ENCODE assay signal across 9 cellular contexts in the genomic region with DNA sequence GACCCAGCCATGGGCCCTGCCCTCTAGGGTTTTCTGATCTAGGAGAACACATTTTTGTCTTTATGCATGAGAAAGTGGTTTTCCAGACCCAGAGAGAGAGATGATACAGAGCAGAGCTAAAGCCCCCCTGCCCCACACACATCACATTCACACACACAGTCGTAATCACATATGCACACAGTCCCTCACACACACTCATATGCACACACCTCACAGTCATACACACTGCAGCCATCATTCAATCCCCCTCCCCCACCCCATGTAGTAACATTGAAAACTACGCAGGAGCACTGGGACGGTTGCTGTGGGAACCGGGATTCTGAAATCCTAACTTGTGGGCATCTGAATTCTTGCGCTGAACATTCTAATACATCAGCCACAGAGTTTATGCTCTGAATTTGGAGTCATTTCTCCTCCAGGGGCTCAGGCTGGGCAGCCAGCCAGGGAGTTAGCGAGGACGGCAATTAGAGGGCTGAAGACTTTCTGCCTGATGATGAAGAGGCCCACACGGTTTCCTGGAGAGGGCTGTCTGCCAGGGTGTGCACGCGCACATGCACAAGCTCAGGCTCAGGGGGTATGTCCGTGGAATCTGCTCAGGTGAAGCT. TPM values are rescaled to one million over a fixed set of nuclear protein-coding genes. Genes with fewer than 3 reads are reported as not detected.
DNase-seq lines count a peak whose midpoint lies in the region; ATAC-seq, FAIRE-seq and TF ChIP-seq lines count a peak whose summit lies in the region.
"Had no signal": no experiment of that assay in that cellular context is flagged by ENCODE, and none has a peak within 500 bp of the region (broad histone marks: within the 10 kb centered on the region; RNA-seq: fewer than 3 reads in every experiment).

No MANE protein-coding gene starts in this region.

- 39 to 55% (median 53%) methylated on average over 11 of the region's 11 CpGs for WGBS in small intestine, 3 donors

- H3K36me3 Mint-ChIP-seq in CD8-positive, alpha-beta memory T cell = peaks cover 0 to 83% (median 14%) of the 10 kb centered on the region in 3 donors
- no peaks in the 10 kb centered on the region for H3K36me3 Mint-ChIP-seq in GM23338 (ENCODE audit: low read depth)

- H3K27me3 ChIP-seq in CD8-positive, alpha-beta memory T cell (ENCODE audit: insufficient read depth, low read length, poor library complexity, severe bottlenecking) = no peaks in the 10 kb centered on the region
- H3K27me3 ChIP-seq in small intestine (ENCODE audit: control insufficient read depth in 2 of 2, insufficient read depth in 2 of 2, low read length in 2 of 2) (no peaks in the 10 kb centered on the region), Peyer's patch (no peaks in the 10 kb centered on the region), GM23338 (ENCODE audit: insufficient read depth) (peaks cover 54% of the 10 kb centered on the region)

- no peaks in the 10 kb centered on the region for H3K9me3 Mint-ChIP-seq in CD8-positive, alpha-beta memory T cell
- no peaks in the 10 kb centered on the region; the same call in 2 of the 3 replicates for H3K9me3 Mint-ChIP-seq in GM23338

- no peaks in the 10 kb centered on the region; the same call in 1 of the 2 replicates for H4K20me1 ChIP-seq in GM23338 (replicated peaks; ENCODE audit: insufficient read depth)

- peak in 2 of 5 donors; percentile 55 to 56 for DNase-seq in CD8-positive, alpha-beta memory T cell
- DNase-seq in NCI-H1105 treated with DMSO at 0.1 percent for 48 hours (lab: John Stamatoyannopoulos, UW) = peak; percentile 74
- DNase-seq in activated T-cell treated with anti-CD3 and anti-CD28 coated beads, Interleukin-2, amount 50 U/mL, for 1 hour = peak; percentile 60
- peak; percentile 48 for DNase-seq in islet precursor cell
- DNase-seq in iPS-NIHi7 (ENCODE audit: extremely low spot score) = no peak
- DNase-seq in small intestine = no peak
- no peak for DNase-seq in Peyer's patch
- no peak for DNase-seq in GM23338 (ENCODE audit: low spot score)

- peaks cover 43 to 81% (median 58%) of the 10 kb centered on the region in 3 donors for H3K4me1 Mint-ChIP-seq in CD8-positive, alpha-beta memory T cell
- H3K4me1 Mint-ChIP-seq in GM23338 = peaks cover 26% of the 10 kb centered on the region

- no peak for TF ChIP-seq CTCF in Peyer's patch (IDR thresholded peaks at IDR 0.05)
- TF ChIP-seq CTCF in GM23338 (conservative IDR thresholded peaks at IDR 0.05; ENCODE audit: low read depth in 2 of 2) = no peak

- H3K9me3 ChIP-seq in CD8-positive, alpha-beta memory T cell (ENCODE audit: low read length) = no peaks in the 10 kb centered on the region
- H3K9me3 ChIP-seq in small intestine (ENCODE audit: control insufficient read depth, low read depth) = no peaks in the 10 kb centered on the region
- H3K9me3 ChIP-seq in Peyer's patch = no peaks in the 10 kb centered on the region
- H3K9me3 ChIP-seq: esophagus muscularis mucosa had no signal

- FAIRE-seq in small intestine (lab: Jason Lieb, UNC) = no peak

- no peak for TF ChIP-seq POLR2A in Peyer's patch (IDR thresholded peaks at IDR 0.05)

- H2AFZ ChIP-seq in GM23338 = no peak overlapping the region

- H3K9me2 ChIP-seq in GM23338 (ENCODE audit: insufficient read depth) = no peaks in the 10 kb centered on the region

- peaks cover 11% of the 10 kb centered on the region for H3K36me3 ChIP-seq in CD8-positive, alpha-beta memory T cell (ENCODE audit: insufficient read depth, low read length)
- H3K36me3 ChIP-seq in small intestine (ENCODE audit: control insufficient read depth in 2 of 2, insufficient read depth in 2 of 2, low read length in 2 of 2) (no peaks in the 10 kb centered on the region), Peyer's patch (no peaks in the 10 kb centered on the region), GM23338 (ENCODE audit: insufficient read depth) (no peaks in the 10 kb centered on the region)
- H3K36me3 ChIP-seq: esophagus muscularis mucosa had no signal

- peak overlapping the region; percentile 8 to 80 (median 67) for H3K4me3 Mint-ChIP-seq in CD8-positive, alpha-beta memory T cell
- H3K4me3 Mint-ChIP-seq in GM23338 = no peak overlapping the region

- peaks cover 60% of the 10 kb centered on the region for H3K4me1 ChIP-seq in CD8-positive, alpha-beta memory T cell (ENCODE audit: insufficient read depth, low read length)
- H3K4me1 ChIP-seq in small intestine (ENCODE audit: control insufficient read depth in 2 of 2, insufficient read depth in 1 of 2, low read depth in 1 of 2, low read length in 1 of 2) (no peaks in the 10 kb centered on the region), Peyer's patch (peaks cover 0 to 19% (median 8%) of the 10 kb centered on the region in 4 donors), GM23338 (ENCODE audit: insufficient read depth) (peaks cover 4% of the 10 kb centered on the region; the same call in 1 of the 2 replicates)

- no peaks in the 10 kb centered on the region for H3K79me2 ChIP-seq in GM23338 (replicated peaks; ENCODE audit: insufficient read depth)

- CTCF ChIA-PET in CD8-positive, alpha-beta memory T cell (lab: Charles Lee) = interaction anchor here (1.6 kb wide), 1 partner anchor 11 kb away, joined by 7 read pairs; no protein-coding TSS in a partner anchor

- H3K4me2 ChIP-seq in GM23338 = no peak overlapping the region

- peak overlapping the region; percentile 32 for H3K4me3 ChIP-seq in CD8-positive, alpha-beta memory T cell (ENCODE audit: low read length)
- no peak overlapping the region for H3K4me3 ChIP-seq in small intestine (ENCODE audit: low read depth in 1 of 2, low read length in 2 of 2)
- H3K4me3 ChIP-seq in Peyer's patch = no peak overlapping the region
- H3K4me3 ChIP-seq in GM23338 = no peak overlapping the region
- H3K4me3 ChIP-seq: esophagus muscularis mucosa had no signal

- H3F3A ChIP-seq in GM23338 (replicated peaks; ENCODE audit: low read depth) = no peaks in the 10 kb centered on the region

- H3K27ac ChIP-seq in CD8-positive, alpha-beta memory T cell (ENCODE audit: low read depth, low read length) = no peak overlapping the region
- H3K27ac ChIP-seq in small intestine (ENCODE audit: low read depth in 1 of 2, low read length in 1 of 2) (peak overlapping the region in 1 of 2 donors; percentile 2), Peyer's patch (peak overlapping the region in 1 of 4 donors; percentile 42), GM23338 (ENCODE audit: low read depth) (no peak overlapping the region)
- H3K27ac ChIP-seq: esophagus muscularis mucosa had no signal

- no peaks in the 10 kb centered on the region for H3K27me3 Mint-ChIP-seq in CD8-positive, alpha-beta memory T cell
- H3K27me3 Mint-ChIP-seq in GM23338 (ENCODE audit: insufficient read depth, low read depth, poor library complexity) = peaks cover 53% of the 10 kb centered on the region

- H3K27ac Mint-ChIP-seq in CD8-positive, alpha-beta memory T cell = peak overlapping the region; percentile 58 to 92 (median 86)
- no peak overlapping the region for H3K27ac Mint-ChIP-seq in GM23338

- POLR2A ChIA-PET in CD8-positive, alpha-beta memory T cell (lab: Charles Lee) = interaction anchor here (1.0 kb wide), 1 partner anchor 34 kb away, joined by 3 read pairs; no protein-coding TSS in a partner anchor

- no peak for ATAC-seq in GM23338

TF ChIP-seq in GM23338, 12 proteins besides CTCF, POLR2A, EP300 and RAD21 (continues in another document):
- TF ChIP-seq STAT1 (IDR thresholded peaks at IDR 0.05; ENCODE audit: unreplicated experiment) (no peak), EZH2 (IDR thresholded peaks at IDR 0.05; ENCODE audit: low read depth, unreplicated experiment) (no peak), JUNB (IDR thresholded peaks at IDR 0.05; ENCODE audit: unreplicated experiment) (no peak), EZH2phosphoT487 (IDR thresholded peaks at IDR 0.05; ENCODE audit: unreplicated experiment) (no peak), ZNF114 (CRISPR knock-in tag; IDR thresholded peaks at IDR 0.05) (no peak), ZNF331 (CRISPR knock-in tag; IDR thresholded peaks at IDR 0.05; ENCODE audit: low read depth) (no peak), NANOG (IDR thresholded peaks at IDR 0.05; ENCODE audit: borderline replicate concordance) (no peak)
- TF ChIP-seq, protein P1, sequence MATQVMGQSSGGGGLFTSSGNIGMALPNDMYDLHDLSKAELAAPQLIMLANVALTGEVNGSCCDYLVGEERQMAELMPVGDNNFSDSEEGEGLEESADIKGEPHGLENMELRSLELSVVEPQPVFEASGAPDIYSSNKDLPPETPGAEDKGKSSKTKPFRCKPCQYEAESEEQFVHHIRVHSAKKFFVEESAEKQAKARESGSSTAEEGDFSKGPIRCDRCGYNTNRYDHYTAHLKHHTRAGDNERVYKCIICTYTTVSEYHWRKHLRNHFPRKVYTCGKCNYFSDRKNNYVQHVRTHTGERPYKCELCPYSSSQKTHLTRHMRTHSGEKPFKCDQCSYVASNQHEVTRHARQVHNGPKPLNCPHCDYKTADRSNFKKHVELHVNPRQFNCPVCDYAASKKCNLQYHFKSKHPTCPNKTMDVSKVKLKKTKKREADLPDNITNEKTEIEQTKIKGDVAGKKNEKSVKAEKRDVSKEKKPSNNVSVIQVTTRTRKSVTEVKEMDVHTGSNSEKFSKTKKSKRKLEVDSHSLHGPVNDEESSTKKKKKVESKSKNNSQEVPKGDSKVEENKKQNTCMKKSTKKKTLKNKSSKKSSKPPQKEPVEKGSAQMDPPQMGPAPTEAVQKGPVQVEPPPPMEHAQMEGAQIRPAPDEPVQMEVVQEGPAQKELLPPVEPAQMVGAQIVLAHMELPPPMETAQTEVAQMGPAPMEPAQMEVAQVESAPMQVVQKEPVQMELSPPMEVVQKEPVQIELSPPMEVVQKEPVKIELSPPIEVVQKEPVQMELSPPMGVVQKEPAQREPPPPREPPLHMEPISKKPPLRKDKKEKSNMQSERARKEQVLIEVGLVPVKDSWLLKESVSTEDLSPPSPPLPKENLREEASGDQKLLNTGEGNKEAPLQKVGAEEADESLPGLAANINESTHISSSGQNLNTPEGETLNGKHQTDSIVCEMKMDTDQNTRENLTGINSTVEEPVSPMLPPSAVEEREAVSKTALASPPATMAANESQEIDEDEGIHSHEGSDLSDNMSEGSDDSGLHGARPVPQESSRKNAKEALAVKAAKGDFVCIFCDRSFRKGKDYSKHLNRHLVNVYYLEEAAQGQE (IDR thresholded peaks at IDR 0.05; ENCODE audit: unreplicated experiment) = no peak

RNA-seq across cellular contexts. Expression of a gene that starts 32.7 kb away (rescaled TPM):
- total RNA-seq in CD8-positive, alpha-beta memory T cell = 100 to 1,000 TPM; 229 to 233 TPM
- 156 TPM for polyA plus RNA-seq in CD8-positive, alpha-beta memory T cell
- polyA plus RNA-seq in small intestine (1 to 10 TPM; 1.6 to 5.1 (median 1.8) TPM), GM23338 (2016; fragmentation: Nextera tagmentation; extraction: Ambion mirVana) (not detected in 2 replicates)
- 10 to 100 TPM in 1 of 4 donors, 1 to 10 TPM in 3; 3.3 to 15.7 (median 4.7) TPM for total RNA-seq in Peyer's patch
- total RNA-seq in GM23338 (2014; rRNA removed; shearing (Covaris generic)) = 0.49 and 1.9 TPM in 2 replicates

RNA-seq across cellular contexts. Expression of a gene that starts 52.2 kb away (rescaled TPM):
- 1 to 10 TPM; 1.2 to 1.5 TPM for total RNA-seq in CD8-positive, alpha-beta memory T cell
- polyA plus RNA-seq in CD8-positive, alpha-beta memory T cell = not detected
- polyA plus RNA-seq in small intestine = 10 to 100 TPM in 2 of 3 donors, 1 to 10 TPM in 1; 4.5 to 26.0 (median 11.1) TPM
- 10 to 100 TPM in 1 of 4 donors, 1 to 10 TPM in 3; 3.7 to 61.9 (median 8.8) TPM for total RNA-seq in Peyer's patch
- 15.8 and 18.9 TPM in 2 replicates for total RNA-seq in GM23338 (2014; rRNA removed; shearing (Covaris generic))
- polyA plus RNA-seq in GM23338 (2016; fragmentation: Nextera tagmentation; extraction: Ambion mirVana) = 14.2 and 16.7 TPM in 2 replicates

Comparison
In these comparisons a context has a peak if more than half of its experiments do, and no peak if none do; other contexts are left out.
1. DNase-seq: peak in NCI-H1105 treated with DMSO at 0.1 percent for 48 hours (single experiment), activated T-cell treated with anti-CD3 and anti-CD28 coated beads, Interleukin-2, amount 50 U/mL, for 1 hour (single experiment) and islet precursor cell (single experiment); none in iPS-NIHi7 (single experiment), small intestine (single experiment), Peyer's patch (0 of 3) and GM23338 (single experiment).
2. RNA of a gene that starts 32.7 kb away (total RNA-seq): 229 to 233 TPM in CD8-positive, alpha-beta memory T cell; 3.3 to 15.7 TPM in Peyer's patch and 0.49 to 1.9 TPM in GM23338; every median in the first group is over 10 times any median in the second.